Comparison of ENCODE assay signal across 16 cellular contexts in genomic region chr5:123450114-123450513, GRCh38. TPM values are rescaled to one million over a fixed set of nuclear protein-coding genes. Genes with fewer than 3 reads are reported as not detected.
A peak's percentile ranks its signal among the peaks of the same experiment; 100 is the strongest.
DNase-seq lines count a peak whose midpoint lies in the region; ATAC-seq lines count a peak whose summit lies in the region.
"Had no signal": no experiment of that assay in that cellular context is flagged by ENCODE, and none has a peak within 500 bp of the region (broad histone marks: within the 10 kb centered on the region; RNA-seq: fewer than 3 reads in every experiment).

No MANE protein-coding gene starts in this region.

- DNase-seq in NCI-H345 (lab: John Stamatoyannopoulos, UW), result peak; percentile 5
- DNase-seq in adipocyte (ENCODE audit: low read depth), result peak; percentile 26
- no peak for DNase-seq in HAP-1 (ENCODE audit: low spot score in 2 of 2)
- no peak for DNase-seq in GM23248
- DNase-seq: activated CD4-positive, CD25-positive, alpha-beta regulatory T cell; activated effector memory CD4-positive, alpha-beta T cell treated with anti-CD3 and anti-CD28 coated beads, Interleukin-2, amount 50 U/mL, for 16 hours; central memory CD4-positive, alpha-beta T cell; DND-41; NCI-H187 treated with DMSO at 0.1 percent for 48 hours had no signal

- no peaks in the 10 kb centered on the region for H3K27me3 ChIP-seq in adipocyte (replicated peaks; ENCODE audit: control insufficient read depth, insufficient read depth, low read length)
- no peaks in the 10 kb centered on the region for H3K27me3 ChIP-seq in HAP-1 (ENCODE audit: low read depth)
- no peaks in the 10 kb centered on the region for H3K27me3 ChIP-seq in GM23248 (replicated peaks; ENCODE audit: insufficient read depth)
- H3K27me3 ChIP-seq: esophagus muscularis mucosa, heart right ventricle had no signal

- no peak overlapping the region for H2AFZ ChIP-seq in GM23248

- H3K4me1 ChIP-seq in adipocyte (ENCODE audit: control insufficient read depth, insufficient read depth, low read length) (no peaks in the 10 kb centered on the region), HAP-1 (peaks cover 2% of the 10 kb centered on the region), GM23248 (ENCODE audit: insufficient read depth) (no peaks in the 10 kb centered on the region)

- H3K4me2 ChIP-seq in GM23248 (ENCODE audit: unreplicated experiment), result no peak overlapping the region

- 31 to 50% methylated on average over 1 of the region's 1 CpG for WGBS in GM23248 (ENCODE audit: low coverage in 1 of 2, low lambda C conversion rate in 2 of 2, missing lambda C conversion rate in 2 of 2), 2 experiments

- no peaks in the 10 kb centered on the region for H4K20me1 ChIP-seq in GM23248 (ENCODE audit: insufficient read depth)

- no peak overlapping the region for H3K4me3 ChIP-seq in adipocyte (ENCODE audit: low read length)
- H3K4me3 ChIP-seq in HAP-1, result no peak overlapping the region
- H3K4me3 ChIP-seq in GM23248, result no peak overlapping the region
- H3K4me3 ChIP-seq: esophagus muscularis mucosa, heart right ventricle, thoracic aorta had no signal

- no peaks in the 10 kb centered on the region for H3K36me3 ChIP-seq in adipocyte (ENCODE audit: control insufficient read depth, insufficient read depth, low read length, severe bottlenecking)
- no peaks in the 10 kb centered on the region for H3K36me3 ChIP-seq in HAP-1 (replicated peaks)
- H3K36me3 ChIP-seq in GM23248 (ENCODE audit: low read depth), result no peaks in the 10 kb centered on the region
- H3K36me3 ChIP-seq: esophagus muscularis mucosa, heart right ventricle, thoracic aorta had no signal

- no peaks in the 10 kb centered on the region for H3F3A ChIP-seq in GM23248 (ENCODE audit: insufficient read depth)

- H3K9me3 ChIP-seq in adipocyte (ENCODE audit: control insufficient read depth, low read length) (no peaks in the 10 kb centered on the region), HAP-1 (no peaks in the 10 kb centered on the region), GM23248 (ENCODE audit: low read depth) (no peaks in the 10 kb centered on the region)
- H3K9me3 ChIP-seq: esophagus muscularis mucosa, heart right ventricle, thoracic aorta had no signal

- ATAC-seq in GM18502 (IDR thresholded peaks at IDR 0.05; ENCODE audit: poor library complexity, unreplicated experiment) (peak; percentile 32), GM19452 (IDR thresholded peaks at IDR 0.05; ENCODE audit: unreplicated experiment) (peak; percentile 15), HG02970 (IDR thresholded peaks at IDR 0.05; ENCODE audit: low FRiP score, unreplicated experiment) (no peak), GM19455 (IDR thresholded peaks at IDR 0.05; ENCODE audit: unreplicated experiment) (no peak)

- no peaks in the 10 kb centered on the region for H3K79me2 ChIP-seq in GM23248 (ENCODE audit: insufficient read depth)

- H3K9me2 ChIP-seq in GM23248 (ENCODE audit: insufficient read depth), result no peaks in the 10 kb centered on the region

- in situ Hi-C loops in HAP-1 (cut with MboI; ENCODE audit: low sequenced_read_pairs) (no loop called here), GM23248 (cut with MboI) (no loop called here)

- no peak overlapping the region for H3K27ac ChIP-seq in GM23248
- H3K27ac ChIP-seq: esophagus muscularis mucosa, heart right ventricle, thoracic aorta had no signal

- H3K9ac ChIP-seq in adipocyte (ENCODE audit: low read length) (no peak overlapping the region), GM23248 (no peak overlapping the region)

RNA-seq across cellular contexts. Expression of gene CEP120, which starts 26.9 kb away (rescaled TPM):
- total RNA-seq in GM23248 (2014; rRNA removed; shearing (Covaris generic)), result 16.4 and 19.3 TPM in 2 replicates
- polyA plus RNA-seq in GM23248 (2016; fragmentation: Nextera tagmentation; extraction: Ambion mirVana), result 7.3 and 7.5 TPM in 2 replicates

Comparison
In these comparisons a context has a peak if more than half of its experiments do, and no peak if none do; other contexts are left out.
1. ATAC-seq: peak in GM18502 (single experiment) and GM19452 (single experiment); none in HG02970 (single experiment) and GM19455 (single experiment).
2. DNase-seq: peak in NCI-H345 (single experiment) and adipocyte (single experiment); none in HAP-1 (0 of 2) and GM23248 (single experiment).